1 cellular context compared by ENCODE assay signal in genomic region chr2:31269087-31269486, GRCh38.
TF ChIP-seq lines count a peak whose summit lies in the region.

No MANE protein-coding gene starts in this region.

TF ChIP-seq in GM23338, 12 proteins besides CTCF, POLR2A, EP300 and RAD21 (continued from another document):
- TF ChIP-seq ZNF462 (CRISPR knock-in tag; IDR thresholded peaks at IDR 0.05) = no peak
- TF ChIP-seq REST (IDR thresholded peaks at IDR 0.05; ENCODE audit: unreplicated experiment) = no peak
- TF ChIP-seq NANOG (IDR thresholded peaks at IDR 0.05; ENCODE audit: borderline replicate concordance) = no peak
- no peak for TF ChIP-seq JUNB (IDR thresholded peaks at IDR 0.05; ENCODE audit: unreplicated experiment)
- no peak for TF ChIP-seq STAT1 (IDR thresholded peaks at IDR 0.05; ENCODE audit: unreplicated experiment)
- no peak for TF ChIP-seq ZNF331 (CRISPR knock-in tag; IDR thresholded peaks at IDR 0.05; ENCODE audit: low read depth)
- no peak for TF ChIP-seq CREB1 (CRISPR knock-in tag; IDR thresholded peaks at IDR 0.05; ENCODE audit: low read depth)
- TF ChIP-seq ETS1 (IDR thresholded peaks at IDR 0.05) = no peak
